In the genomic region with DNA sequence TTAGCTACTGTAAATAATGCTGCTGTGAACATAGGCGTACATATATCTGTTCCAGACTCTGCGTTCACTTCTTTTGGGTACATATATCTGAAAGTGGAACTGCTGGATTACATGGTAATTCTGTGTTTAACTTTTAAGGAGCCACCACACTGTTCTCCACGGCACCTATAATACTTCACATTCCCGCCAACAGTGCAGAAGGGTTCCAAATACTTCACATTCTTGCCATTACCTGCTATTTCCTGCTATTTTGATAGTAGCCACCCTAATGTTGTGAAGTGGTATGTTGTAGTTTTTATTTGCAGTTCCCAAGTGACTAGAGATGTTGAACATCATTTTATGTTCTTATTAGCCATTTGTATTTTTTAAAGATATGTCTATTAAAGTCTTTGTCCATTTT, we compare ENCODE assay signal across 26 cellular contexts.
"Had no signal": no experiment of that assay in that cellular context is flagged by ENCODE, and none has a peak within 500 bp of the region (broad histone marks: within the 10 kb centered on the region; RNA-seq: fewer than 3 reads in every experiment).

No MANE protein-coding gene starts in this region.

- ATAC-seq: effector memory CD8-positive, alpha-beta T cell; esophagus mucosa; gastrocnemius medialis; heart right ventricle; left cardiac atrium; left lung; left ventricle myocardium superior; lower lobe of right lung; naive thymus-derived CD4-positive, alpha-beta T cell had no signal

- H3K4me1 ChIP-seq: colonic mucosa, esophagus squamous epithelium, gastrocnemius medialis, heart right ventricle, left lung, lower lobe of right lung had no signal

- FAIRE-seq: endometrium, islet of Langerhans, keratinocyte had no signal

- H3K4me3 ChIP-seq: colonic mucosa, esophagus squamous epithelium, gastrocnemius medialis, heart right ventricle, left lung, lower lobe of right lung had no signal

- H3K36me3 ChIP-seq: colonic mucosa, esophagus squamous epithelium, gastrocnemius medialis, heart right ventricle, left lung, lower lobe of right lung had no signal

- H3K27ac ChIP-seq: colonic mucosa, epithelial cell of prostate, esophagus squamous epithelium, gastrocnemius medialis, heart right ventricle, left lung, lower lobe of right lung had no signal

- DNase-seq: colonic mucosa; cortex of kidney; effector CD8-positive, alpha-beta T cell; effector memory CD8-positive, alpha-beta T cell; endodermal cell; erythroblast; esophagus squamous epithelium; foreskin fibroblast; foreskin melanocyte; gastrocnemius medialis; glutamatergic neuron; head of caudate nucleus; heart right ventricle; hippocampal formation; left cardiac atrium; left lung; left ventricle myocardium superior; lower lobe of right lung; mesenchymal stem cell; midbrain; naive thymus-derived CD4-positive, alpha-beta T cell had no signal

- H3K27me3 ChIP-seq: colonic mucosa, esophagus squamous epithelium, gastrocnemius medialis, heart right ventricle, left lung had no signal

- H3K9me3 ChIP-seq: colonic mucosa, esophagus squamous epithelium, gastrocnemius medialis, heart right ventricle, lower lobe of right lung had no signal
